In the genomic region with DNA sequence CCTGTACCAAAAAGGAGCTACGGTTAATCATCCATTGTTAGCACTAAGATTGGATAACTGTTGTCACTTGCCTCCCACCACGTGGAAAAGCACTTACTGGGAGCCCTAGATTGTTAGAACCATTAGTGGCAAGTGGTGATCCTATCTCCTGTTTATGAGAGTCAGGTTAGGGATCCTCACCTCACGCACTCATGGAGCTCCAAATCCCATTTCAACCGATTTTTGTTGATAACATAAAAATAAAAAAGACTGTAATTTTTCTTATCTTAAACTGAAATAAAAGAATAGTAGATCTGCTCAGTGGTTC, we compare ENCODE assay signal across 8 cellular contexts. TPM values are rescaled to one million over a fixed set of nuclear protein-coding genes. Genes with fewer than 3 reads are reported as not detected.
DNase-seq lines count a peak whose midpoint lies in the region; ATAC-seq lines count a peak whose summit lies in the region.

No MANE protein-coding gene starts in this region.

- H3K36me3 Mint-ChIP-seq in activated CD4-positive, alpha-beta T cell treated with anti-CD3 and anti-CD28 coated beads for 36 hours (ENCODE audit: low read depth), result peaks cover 44% of the 10 kb centered on the region
- peaks cover 30% of the 10 kb centered on the region for H3K36me3 Mint-ChIP-seq in activated CD8-positive, alpha-beta T cell treated with anti-CD3 and anti-CD28 coated beads, Interleukin-2, amount 10 ng/mL, durations not matched to agents 7 days and 5 days (ENCODE audit: low read depth)

- intact Hi-C loops in activated CD4-positive, alpha-beta T cell treated with anti-CD3 and anti-CD28 coated beads for 36 hours (cut with DNase I, micrococcal nuclease), result loop anchor here (5.0 to 10.0 kb wide), 6 partner anchors 560 to 1590 kb away; partner anchors contain the start of genes AVEN (in 2 of the 2), CDIN1 (in 1 of the 2), DPH6 (in 1 of the 2) and EMC7 (in 1 of the 2)

- ATAC-seq in activated CD4-positive, alpha-beta T cell treated with anti-CD3 and anti-CD28 coated beads for 36 hours, result no peak
- no peak for ATAC-seq in activated CD8-positive, alpha-beta T cell treated with anti-CD3 and anti-CD28 coated beads, Interleukin-2, amount 10 ng/mL, durations not matched to agents 7 days and 5 days
- ATAC-seq in HG02981 (IDR thresholded peaks at IDR 0.05; ENCODE audit: unreplicated experiment) (no peak), GM19351 (IDR thresholded peaks at IDR 0.05; ENCODE audit: unreplicated experiment) (no peak)

- peak overlapping the region; percentile 97 for H3K4me3 Mint-ChIP-seq in activated CD4-positive, alpha-beta T cell treated with anti-CD3 and anti-CD28 coated beads for 36 hours
- H3K4me3 Mint-ChIP-seq in activated CD8-positive, alpha-beta T cell treated with anti-CD3 and anti-CD28 coated beads, Interleukin-2, amount 10 ng/mL, durations not matched to agents 7 days and 5 days, result peak overlapping the region; percentile 95

- peak overlapping the region; percentile 98 for H3K4me3 ChIP-seq in iPS-18c (ENCODE audit: insufficient read depth, low read depth, low read length)

- H3K27ac ChIP-seq in substantia nigra (ENCODE audit: low read depth, low read length, poor library complexity, severe bottlenecking), result peak overlapping the region; percentile 93

- POLR2A ChIA-PET in activated CD4-positive, alpha-beta T cell treated with anti-CD3 and anti-CD28 coated beads for 36 hours (lab: Charles Lee), result interaction anchor here (2.9 kb wide), 1 partner anchor 17 kb away, joined by 45 read pairs; the partner anchor contains the start of gene AQR
- POLR2A ChIA-PET in activated CD8-positive, alpha-beta T cell treated with anti-CD3 and anti-CD28 coated beads, Interleukin-2, amount 10 ng/mL, durations not matched to agents 7 days and 5 days (lab: Charles Lee), result interaction anchor here (1.9 to 3.9 kb wide), 3 partner anchors 10 to 17 kb away, joined by 12 to 65 read pairs (median 27); partner anchors contain the start of gene AQR

- H3K27ac Mint-ChIP-seq in activated CD4-positive, alpha-beta T cell treated with anti-CD3 and anti-CD28 coated beads for 36 hours, result peak overlapping the region; percentile 98
- H3K27ac Mint-ChIP-seq in activated CD8-positive, alpha-beta T cell treated with anti-CD3 and anti-CD28 coated beads, Interleukin-2, amount 10 ng/mL, durations not matched to agents 7 days and 5 days, result peak overlapping the region; percentile 98

- H3K9me3 ChIP-seq in iPS-18c (ENCODE audit: control insufficient read depth, insufficient read depth, low read length), result no peaks in the 10 kb centered on the region

- no peaks in the 10 kb centered on the region for H3K9me3 Mint-ChIP-seq in activated CD4-positive, alpha-beta T cell treated with anti-CD3 and anti-CD28 coated beads for 36 hours (ENCODE audit: low read depth)
- no peaks in the 10 kb centered on the region for H3K9me3 Mint-ChIP-seq in activated CD8-positive, alpha-beta T cell treated with anti-CD3 and anti-CD28 coated beads, Interleukin-2, amount 10 ng/mL, durations not matched to agents 7 days and 5 days (ENCODE audit: insufficient read depth)

- H3K27me3 Mint-ChIP-seq in activated CD4-positive, alpha-beta T cell treated with anti-CD3 and anti-CD28 coated beads for 36 hours, result no peaks in the 10 kb centered on the region
- H3K27me3 Mint-ChIP-seq in activated CD8-positive, alpha-beta T cell treated with anti-CD3 and anti-CD28 coated beads, Interleukin-2, amount 10 ng/mL, durations not matched to agents 7 days and 5 days (ENCODE audit: low read depth), result no peaks in the 10 kb centered on the region

- peaks cover 32% of the 10 kb centered on the region for H3K4me1 Mint-ChIP-seq in activated CD4-positive, alpha-beta T cell treated with anti-CD3 and anti-CD28 coated beads for 36 hours
- peaks cover 36% of the 10 kb centered on the region for H3K4me1 Mint-ChIP-seq in activated CD8-positive, alpha-beta T cell treated with anti-CD3 and anti-CD28 coated beads, Interleukin-2, amount 10 ng/mL, durations not matched to agents 7 days and 5 days (ENCODE audit: low read depth)

- no peak for DNase-seq in activated CD4-positive, alpha-beta T cell treated with anti-CD3 and anti-CD28 coated beads for 36 hours
- DNase-seq in activated CD4-positive, alpha-beta T cell treated with anti-CD3 and anti-CD28 coated beads, Interleukin-2, amount 50 U/mL, for 4 hours, result no peak
- no peak for DNase-seq in activated CD8-positive, alpha-beta T cell treated with anti-CD3 and anti-CD28 coated beads, Interleukin-2, amount 10 ng/mL, durations not matched to agents 7 days and 5 days
- DNase-seq in substantia nigra (lab: John Stamatoyannopoulos, UW), result no peak
- DNase-seq in NCI-H524 treated with DMSO at 0.1 percent for 48 hours (lab: John Stamatoyannopoulos, UW), result no peak

- CTCF ChIA-PET in activated CD4-positive, alpha-beta T cell treated with anti-CD3 and anti-CD28 coated beads for 36 hours (lab: Charles Lee), result interaction anchor here (1.2 to 5.8 kb wide), 3 partner anchors 11 to 17 kb away, joined by 3 to 68 read pairs (median 7); partner anchors contain the start of gene AQR
- CTCF ChIA-PET in activated CD8-positive, alpha-beta T cell treated with anti-CD3 and anti-CD28 coated beads, Interleukin-2, amount 10 ng/mL, durations not matched to agents 7 days and 5 days (lab: Charles Lee), result interaction anchor here (0.7 to 4.0 kb wide), 3 partner anchors 17 to 370 kb away, joined by 3 to 31 read pairs (median 3); partner anchors contain the start of gene AQR

RNA-seq across cellular contexts. Expression of gene ZNF770, which starts 1.0 kb away (rescaled TPM):
- 10 to 100 TPM; 64.1 to 65.1 TPM for total RNA-seq in activated CD4-positive, alpha-beta T cell treated with anti-CD3 and anti-CD28 coated beads for 36 hours
- 10 to 100 TPM; 34.0 to 35.1 TPM for total RNA-seq in activated CD8-positive, alpha-beta T cell treated with anti-CD3 and anti-CD28 coated beads, Interleukin-2, amount 10 ng/mL, durations not matched to agents 7 days and 5 days

RNA-seq across cellular contexts. Expression of gene AQR, which starts 17.6 kb away (rescaled TPM):
- total RNA-seq in activated CD4-positive, alpha-beta T cell treated with anti-CD3 and anti-CD28 coated beads for 36 hours, result 10 to 100 TPM; 39.2 to 62.0 TPM
- 10 to 100 TPM; 33.2 to 37.0 TPM for total RNA-seq in activated CD8-positive, alpha-beta T cell treated with anti-CD3 and anti-CD28 coated beads, Interleukin-2, amount 10 ng/mL, durations not matched to agents 7 days and 5 days
